8 cellular contexts compared by ENCODE assay signal in genomic region chr19:12994701-12995595, GRCh38. TPM values are rescaled to one million over a fixed set of nuclear protein-coding genes. Genes with fewer than 3 reads are reported as not detected.
DNase-seq lines count a peak whose midpoint lies in the region; ATAC-seq lines count a peak whose summit lies in the region.

NFIX (plus strand) TSS chr19:12995475; CDS start chr19:12995838, 363 bp downstream.

- H3K27ac Mint-ChIP-seq in T-helper 1 cell treated with Interleukin-12 subunit alpha and Interleukin-12 subunit beta and Interleukin-4 antibody, amounts not matched to agents 30 μg/mL and 1 μg/mL, for 36 hours = peak within 1 kb of the TSS; percentile 62

- H3K27me3 Mint-ChIP-seq in T-helper 1 cell treated with Interleukin-12 subunit alpha and Interleukin-12 subunit beta and Interleukin-4 antibody, amounts not matched to agents 30 μg/mL and 1 μg/mL, for 36 hours (ENCODE audit: low read depth) = peaks cover 54% of the 10 kb centered on the region

- intact Hi-C loops in left ventricle myocardium superior (cut with micrococcal nuclease) = no loop called here

- DNase-seq in NCI-H510A treated with DMSO at 0.1 percent for 48 hours (lab: John Stamatoyannopoulos, UW) = peak; percentile 6
- DNase-seq in NCI-H510A (lab: John Stamatoyannopoulos, UW) = no peak
- DNase-seq in amniotic stem cell (lab: John Stamatoyannopoulos, UW) = peak; percentile 29
- peak; percentile 84 for DNase-seq in left ventricle myocardium superior
- no peak for DNase-seq in pulmonary artery endothelial cell (ENCODE audit: low read depth, low spot score)
- no peak for DNase-seq in NCI-H2029 treated with DMSO at 0.1 percent for 48 hours (lab: John Stamatoyannopoulos, UW)

- peaks cover 5% of the 10 kb centered on the region for H3K4me1 Mint-ChIP-seq in T-helper 1 cell treated with Interleukin-12 subunit alpha and Interleukin-12 subunit beta and Interleukin-4 antibody, amounts not matched to agents 30 μg/mL and 1 μg/mL, for 36 hours (ENCODE audit: low read depth)

- peak within 1 kb of the TSS; percentile 83 for H3K4me3 Mint-ChIP-seq in T-helper 1 cell treated with Interleukin-12 subunit alpha and Interleukin-12 subunit beta and Interleukin-4 antibody, amounts not matched to agents 30 μg/mL and 1 μg/mL, for 36 hours

- ATAC-seq in left ventricle myocardium superior = peak; percentile 53
- ATAC-seq in HG02610 (IDR thresholded peaks at IDR 0.05; ENCODE audit: unreplicated experiment) = no peak

- H3K9me3 Mint-ChIP-seq in T-helper 1 cell treated with Interleukin-12 subunit alpha and Interleukin-12 subunit beta and Interleukin-4 antibody, amounts not matched to agents 30 μg/mL and 1 μg/mL, for 36 hours = no peaks in the 10 kb centered on the region

- H3K36me3 Mint-ChIP-seq in T-helper 1 cell treated with Interleukin-12 subunit alpha and Interleukin-12 subunit beta and Interleukin-4 antibody, amounts not matched to agents 30 μg/mL and 1 μg/mL, for 36 hours (ENCODE audit: low read depth) = no peaks in the 10 kb centered on the region

RNA-seq across cellular contexts. Expression of gene NFIX, which starts in this region (rescaled TPM):
- total RNA-seq in left ventricle myocardium superior (171 TPM), pulmonary artery endothelial cell (23.3 and 23.8 TPM in 2 replicates)

Comparison
In these comparisons a context has a peak if more than half of its experiments do, and no peak if none do; other contexts are left out.
1. DNase-seq: peak in NCI-H510A treated with DMSO at 0.1 percent for 48 hours (single experiment), amniotic stem cell (single experiment) and left ventricle myocardium superior (single experiment); none in NCI-H510A (single experiment), pulmonary artery endothelial cell (single experiment) and NCI-H2029 treated with DMSO at 0.1 percent for 48 hours (single experiment).